Comparison of ENCODE assay signal across 19 cellular contexts in genomic region chr15:63819645-63820044, GRCh38.
"Had no signal": no experiment of that assay in that cellular context is flagged by ENCODE, and none has a peak within 500 bp of the region (broad histone marks: within the 10 kb centered on the region; RNA-seq: fewer than 3 reads in every experiment).

No MANE protein-coding gene starts in this region.

- ATAC-seq: heart left ventricle; left colon; left ventricle myocardium superior; natural killer cell treated with Interleukin-12 subunit alpha and Interleukin-12 subunit beta and Interleukin-15 and Interleukin-18, amount 100 ng/mL, for 72 hours had no signal

- H3K27ac Mint-ChIP-seq: natural killer cell treated with Interleukin-12 subunit alpha and Interleukin-12 subunit beta and Interleukin-15 and Interleukin-18, amount 100 ng/mL, for 72 hours; neural progenitor cell had no signal

- FAIRE-seq: endothelial cell of umbilical vein, small intestine had no signal

- DNase-seq: dermis blood vessel endothelial cell; erythroblast; foreskin melanocyte; heart left ventricle; hippocampal formation; left colon; left ventricle myocardium superior; mesenchymal stem cell; midbrain; nucleus accumbens; ovary; small intestine; stimulated activated CD4-positive, alpha-beta T cell treated with anti-CD3 and anti-CD28 coated beads, Interleukin-12 subunit alpha, Interleukin-12 subunit beta, amount 100 ng/mL, for 4 hours; stimulated activated naive CD4-positive, alpha-beta T cell; thyroid gland; upper lobe of left lung had no signal

- H3K4me3 Mint-ChIP-seq: natural killer cell treated with Interleukin-12 subunit alpha and Interleukin-12 subunit beta and Interleukin-15 and Interleukin-18, amount 100 ng/mL, for 72 hours; neural progenitor cell had no signal

- H3K27me3 Mint-ChIP-seq: natural killer cell treated with Interleukin-12 subunit alpha and Interleukin-12 subunit beta and Interleukin-15 and Interleukin-18, amount 100 ng/mL, for 72 hours had no signal

- H3K9me3 Mint-ChIP-seq: natural killer cell treated with Interleukin-12 subunit alpha and Interleukin-12 subunit beta and Interleukin-15 and Interleukin-18, amount 100 ng/mL, for 72 hours had no signal

- H3K36me3 Mint-ChIP-seq: natural killer cell treated with Interleukin-12 subunit alpha and Interleukin-12 subunit beta and Interleukin-15 and Interleukin-18, amount 100 ng/mL, for 72 hours; neural progenitor cell had no signal
